Comparison of ENCODE assay signal across 15 cellular contexts in genomic region chr10:114239994-114240345, GRCh38. TPM values are rescaled to one million over a fixed set of nuclear protein-coding genes. Genes with fewer than 3 reads are reported as not detected.
DNase-seq lines count a peak whose midpoint lies in the region; ATAC-seq and TF ChIP-seq lines count a peak whose summit lies in the region.
"Had no signal": no experiment of that assay in that cellular context is flagged by ENCODE, and none has a peak within 500 bp of the region (broad histone marks: within the 10 kb centered on the region; RNA-seq: fewer than 3 reads in every experiment).

No MANE protein-coding gene starts in this region.

- intact Hi-C loops in body of pancreas (cut with DNase I) = loop anchor here (10.0 kb wide), 1 partner anchor 65 kb away; the partner anchor contains the start of genes CCDC186 and TDRD1

- H3K4me3 ChIP-seq in body of pancreas (peak overlapping the region; percentile 57 to 67), skin epidermis (peak overlapping the region; percentile 31 to 57 (median 42))

- H3K27me3 ChIP-seq in H9 (ENCODE audit: insufficient read depth, low read length) = no peaks in the 10 kb centered on the region; the same call in 1 of the 2 replicates
- H3K27me3 ChIP-seq in body of pancreas = no peaks in the 10 kb centered on the region

- H3K79me2 ChIP-seq in H9 (ENCODE audit: insufficient read depth, low read length) = no peaks in the 10 kb centered on the region

- peak overlapping the region; percentile 74 for H3K4me2 ChIP-seq in H9 (ENCODE audit: insufficient read depth, insufficient read length, low read length)

- no peak overlapping the region for H3K9ac ChIP-seq in H9 (ENCODE audit: extremely low read depth, insufficient read length, low read length)

- H4K20me1 ChIP-seq in H9 (ENCODE audit: control insufficient read depth, insufficient read depth, insufficient read length) = no peaks in the 10 kb centered on the region

- no peak overlapping the region for H3K23ac ChIP-seq in H9 (ENCODE audit: insufficient read length, low read depth, low read length)

- H3K9me3 ChIP-seq in H9 (ENCODE audit: control insufficient read depth, low read depth, low read length) (no peaks in the 10 kb centered on the region), body of pancreas (no peaks in the 10 kb centered on the region)

- no peak for TF ChIP-seq POLR2A in body of pancreas (IDR thresholded peaks at IDR 0.05)

- H3K79me1 ChIP-seq in H9 (ENCODE audit: insufficient read depth, low read depth, low read length, poor library complexity, severe bottlenecking) = no peaks in the 10 kb centered on the region

- H3K18ac ChIP-seq in H9 (ENCODE audit: insufficient read length, low read depth, low read length) = no peak overlapping the region

- H2AFZ ChIP-seq in H9 (ENCODE audit: low read length) = no peak overlapping the region

- no peaks in the 10 kb centered on the region for H3K36me3 Mint-ChIP-seq in H9 (ENCODE audit: insufficient read depth in 1 of 3, low read depth in 3 of 3)
- H3K36me3 Mint-ChIP-seq: activated CD4-positive, alpha-beta memory T cell treated with anti-CD3 and anti-CD28 coated beads for 36 hours; natural killer cell had no signal

- H4K5ac ChIP-seq in H9 (ENCODE audit: insufficient read length, low read depth, low read length) = no peak overlapping the region

- ATAC-seq in body of pancreas (no peak), GM18907 (IDR thresholded peaks at IDR 0.05; ENCODE audit: unreplicated experiment) (no peak)

- no peak overlapping the region for H4K8ac ChIP-seq in H9 (replicated peaks; ENCODE audit: insufficient read length, low read depth, low read length)

- no peak overlapping the region for H3T11ph ChIP-seq in H9 (ENCODE audit: low read length)

- no peak overlapping the region for H2BK5ac ChIP-seq in H9 (ENCODE audit: insufficient read length, low read length)

- WGBS in H9 (ENCODE audit: extremely low coverage, insufficient read length, low lambda C conversion rate) = no CpG with 5 or more reads among the region's 11 CpGs
- 73 to 95% methylated on average over 5 to 11 of the region's 11 CpGs for WGBS in body of pancreas, 2 donors

- H3K27ac ChIP-seq in H9 (ENCODE audit: insufficient read length, low read depth, low read length) (no peak overlapping the region), body of pancreas (peak overlapping the region; percentile 28 to 65 (median 44)), skin epidermis (peak overlapping the region in 8 of 21 experiments; percentile 35 to 81 (median 66))

- no peak overlapping the region for H3K27ac Mint-ChIP-seq in H9
- H3K27ac Mint-ChIP-seq: activated CD4-positive, alpha-beta memory T cell treated with anti-CD3 and anti-CD28 coated beads for 36 hours; natural killer cell; stimulated activated naive CD8-positive, alpha-beta T cell treated with anti-CD3 and anti-CD28 coated beads, Interleukin-15, amount 100 ng/mL, for 72 hours; T-helper 17 cell had no signal

- no peak for TF ChIP-seq CTCF in H9 (conservative IDR thresholded peaks at IDR 0.05)
- no peak for TF ChIP-seq CTCF in body of pancreas (IDR thresholded peaks at IDR 0.05)

- H3K27me3 Mint-ChIP-seq in H9 (ENCODE audit: low read depth) = peaks cover 63% of the 10 kb centered on the region

- H3K4me1 ChIP-seq in H9 (ENCODE audit: insufficient read depth, low read length) (no peaks in the 10 kb centered on the region), body of pancreas (peaks cover 23% of the 10 kb centered on the region)

- peaks cover 8% of the 10 kb centered on the region for H3K23me2 ChIP-seq in H9 (ENCODE audit: insufficient read length, low read depth, low read length, poor library complexity, severe bottlenecking)

- peaks cover 9 to 17% of the 10 kb centered on the region in 2 experiments for H3K4me1 Mint-ChIP-seq in H9
- H3K4me1 Mint-ChIP-seq: natural killer cell, T-helper 17 cell had no signal

- H3K14ac ChIP-seq in H9 (ENCODE audit: insufficient read depth, low read length) = no peak overlapping the region

- no peak overlapping the region for H2BK20ac ChIP-seq in H9 (ENCODE audit: low read depth, low read length, poor library complexity, severe bottlenecking)

- DNase-seq in H9 (no peak), body of pancreas (no peak), iPS-NIHi11 (ENCODE audit: low spot score) (peak; percentile 47), GF-D8 (lab: John Stamatoyannopoulos, UW) (no peak), NOMO-1 treated with DMSO at 0.1 percent for 48 hours (lab: John Stamatoyannopoulos, UW; ENCODE audit: unreplicated experiment) (no peak)
- DNase-seq: activated gamma-delta T cell, natural killer cell, NCI-H524 treated with DMSO at 0.1 percent for 48 hours, T-helper 17 cell had no signal

- no peaks in the 10 kb centered on the region for H3K36me3 ChIP-seq in body of pancreas (replicated peaks in 1 of 2; ENCODE audit: insufficient read depth in 1 of 2, low read depth in 2 of 2)

- peak overlapping the region; percentile 65 to 79 for H3K4me3 Mint-ChIP-seq in H9
- H3K4me3 Mint-ChIP-seq: activated CD4-positive, alpha-beta memory T cell treated with anti-CD3 and anti-CD28 coated beads for 36 hours; natural killer cell had no signal

- no peak overlapping the region for H3K4ac ChIP-seq in H9 (ENCODE audit: low read depth, low read length)

- no peak overlapping the region for H2BK15ac ChIP-seq in H9 (ENCODE audit: low read depth, low read length)

- no peak overlapping the region for H2BK120ac ChIP-seq in H9 (ENCODE audit: low read depth, low read length, poor library complexity, severe bottlenecking)

- 0 out of 5 replicates have a peak, but pooled peaks cover 0 to 3% of the 10 kb centered on the region in 2 experiments for H3K9me3 Mint-ChIP-seq in H9
- H3K9me3 Mint-ChIP-seq: activated CD4-positive, alpha-beta memory T cell treated with anti-CD3 and anti-CD28 coated beads for 36 hours; natural killer cell; stimulated activated naive CD8-positive, alpha-beta T cell treated with anti-CD3 and anti-CD28 coated beads, Interleukin-15, amount 100 ng/mL, for 72 hours had no signal

- H2AK5ac ChIP-seq in H9 (ENCODE audit: insufficient read length, low read length) = no peak overlapping the region

- no peak overlapping the region for H2BK12ac ChIP-seq in H9 (ENCODE audit: insufficient read length, low read depth, low read length)

- no peak overlapping the region for H3K56ac ChIP-seq in H9 (ENCODE audit: insufficient read length, low read depth, low read length)

- H4K91ac ChIP-seq in H9 (ENCODE audit: insufficient read length, low read depth, low read length) = no peak overlapping the region

RNA-seq across cellular contexts. Expression of gene VWA2, which starts 0.9 kb away (rescaled TPM):
- 1.4 and 1.6 TPM in 2 replicates for total RNA-seq in H9 (2021)
- total RNA-seq in body of pancreas = 10 to 100 TPM; 10.5 to 15.3 TPM
- total RNA-seq: cardiac septum, HepG2, natural killer cell, T-helper 17 cell had no signal
